In genomic region chr21:34455628-34456027, GRCh38 we compare ENCODE assay signal across 14 cellular contexts. TPM values are rescaled to one million over a fixed set of nuclear protein-coding genes. Genes with fewer than 3 reads are reported as not detected.
"Had no signal": no experiment of that assay in that cellular context is flagged by ENCODE, and none has a peak within 500 bp of the region (broad histone marks: within the 10 kb centered on the region; RNA-seq: fewer than 3 reads in every experiment).

No MANE protein-coding gene starts in this region.

RNA-seq across cellular contexts. Expression of gene SMIM34, which starts 31.9 kb away (rescaled TPM):
- total RNA-seq: naive thymus-derived CD8-positive, alpha-beta T cell; natural killer cell treated with Interleukin-12 subunit alpha and Interleukin-12 subunit beta and Interleukin-15 and Interleukin-18, amount 100 ng/mL, for 72 hours; neural crest cell; omental fat pad; osteocyte; progenitor cell of endocrine pancreas; psoas muscle; renal cortical epithelial cell; sciatic nerve; smooth muscle cell; transverse colon; upper lobe of right lung; urinary bladder had no signal
- polyA plus RNA-seq: naive thymus-derived CD8-positive, alpha-beta T cell; psoas muscle; smooth muscle cell; spleen; urinary bladder had no signal

RNA-seq across cellular contexts. Expression of gene KCNE1, which starts 56.4 kb away (rescaled TPM):
- total RNA-seq: smooth muscle cell had no signal
- polyA plus RNA-seq: naive thymus-derived CD8-positive, alpha-beta T cell had no signal
